ENCODE assay signal across 1 cellular context in genomic region chr17:1200440-1200839, GRCh38.
A peak's percentile ranks its signal among the peaks of the same experiment; 100 is the strongest.
TF ChIP-seq lines count a peak whose summit lies in the region.

No MANE protein-coding gene starts in this region.

TF ChIP-seq in K562, 482 proteins besides CTCF, POLR2A, EP300 and RAD21:
- 0 out of 2 replicates have a peak, but pooled peaks have one; percentile 20 for TF ChIP-seq ARID1B (IDR thresholded peaks at IDR 0.05)
- no peak for TF ChIP-seq HSF4 (CRISPR knock-in tag; IDR thresholded peaks at IDR 0.05; ENCODE audit: borderline replicate concordance)
- peak in 1 of 2 experiments; percentile 43; a peak in 1 of 4 replicates for TF ChIP-seq RCOR1 (IDR thresholded peaks at IDR 0.05; ENCODE audit: borderline replicate concordance in 1 of 2, low read depth in 2 of 2, low read length in 2 of 2)
- no peak for TF ChIP-seq PTRF (tag; IDR thresholded peaks at IDR 0.05)
- 0 out of 2 replicates have a peak, but pooled peaks have one; percentile 16 for TF ChIP-seq TCF3 (CRISPR knock-in tag; IDR thresholded peaks at IDR 0.05)
- TF ChIP-seq CBFA2T3 (IDR thresholded peaks at IDR 0.05): peak; percentile 40; the same call in 1 of the 2 replicates
- peak; percentile 36; the same call in 1 of the 2 replicates for TF ChIP-seq CTBP1 (IDR thresholded peaks at IDR 0.05; ENCODE audit: borderline replicate concordance)
- no peak for TF ChIP-seq ZNF12 (CRISPR knock-in tag; IDR thresholded peaks at IDR 0.05)
